ENCODE assay signal across 8 cellular contexts in the genomic region with DNA sequence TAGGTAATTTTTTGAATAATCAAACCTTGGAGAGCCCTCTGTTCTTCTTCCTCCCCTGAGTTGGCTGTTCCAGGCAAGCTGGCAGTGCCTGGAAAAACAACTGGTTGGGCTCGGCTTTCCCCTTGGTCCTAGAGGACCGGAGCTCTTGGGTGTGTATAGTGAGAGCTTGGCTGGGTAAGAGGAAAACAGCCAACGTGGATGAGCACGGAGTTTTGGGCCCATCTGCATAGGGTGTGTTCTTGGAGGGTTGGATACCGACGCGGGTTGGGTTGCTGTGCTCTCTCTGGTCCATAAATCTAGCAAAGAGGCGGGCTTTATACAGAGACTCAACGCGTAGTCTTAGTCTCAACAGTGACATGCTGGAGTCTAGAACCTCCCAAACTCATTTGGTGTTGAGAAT. TPM values are rescaled to one million over a fixed set of nuclear protein-coding genes. Genes with fewer than 3 reads are reported as not detected.
A peak's percentile ranks its signal among the peaks of the same experiment; 100 is the strongest.
DNase-seq lines count a peak whose midpoint lies in the region; ATAC-seq and TF ChIP-seq lines count a peak whose summit lies in the region.

No MANE protein-coding gene starts in this region.

- H3K9me3 ChIP-seq in parathyroid adenoma (ENCODE audit: control insufficient read depth, low read length) = no peaks in the 10 kb centered on the region

- intact Hi-C loops in natural killer cell (cut with micrococcal nuclease) = no loop called here

- no peaks in the 10 kb centered on the region for H3K27me3 ChIP-seq in parathyroid adenoma (ENCODE audit: control insufficient read depth, insufficient read depth, low read length)

- peaks cover 75% of the 10 kb centered on the region for H3K4me1 ChIP-seq in parathyroid adenoma

- H3K9me3 Mint-ChIP-seq in natural killer cell = no peaks in the 10 kb centered on the region

- H3K36me3 ChIP-seq in parathyroid adenoma (ENCODE audit: control insufficient read depth, insufficient read depth, low read length) = no peaks in the 10 kb centered on the region

- no peaks in the 10 kb centered on the region for H3K36me3 Mint-ChIP-seq in natural killer cell

- peak overlapping the region; percentile 94 for H3K27ac ChIP-seq in parathyroid adenoma

- H3K27me3 Mint-ChIP-seq in natural killer cell (ENCODE audit: low read depth in 2 of 2) = peaks cover 7 to 13% of the 10 kb centered on the region in 2 donors

- DNase-seq in DMS153 treated with DMSO at 0.1 percent for 48 hours (lab: John Stamatoyannopoulos, UW; ENCODE audit: unreplicated experiment) (peak; percentile 78), NCI-H526 (lab: John Stamatoyannopoulos, UW) (peak; percentile 95 to 96), fibroblast of mammary gland (ENCODE audit: low read depth) (peak; percentile 92), GM20000 (ENCODE audit: low spot score) (no peak), natural killer cell (no peak)

- peaks cover 0 to 6% of the 10 kb centered on the region in 2 donors for H3K4me1 Mint-ChIP-seq in natural killer cell

- H3K27ac Mint-ChIP-seq in natural killer cell = no peak overlapping the region

- ATAC-seq in GM18519 (IDR thresholded peaks at IDR 0.05; ENCODE audit: low FRiP score, unreplicated experiment) (no peak), GM21423 (IDR thresholded peaks at IDR 0.05; ENCODE audit: unreplicated experiment) (no peak), natural killer cell (no peak)

- peak overlapping the region; percentile 54 for H3K4me2 ChIP-seq in parathyroid adenoma (ENCODE audit: low read length)

- H3K4me3 ChIP-seq in fibroblast of mammary gland (ENCODE audit: control insufficient read depth, low read depth, low read length) (no peak overlapping the region), parathyroid adenoma (ENCODE audit: low read depth, low read length) (peak overlapping the region; percentile 18)

- no peak overlapping the region for H3K4me3 Mint-ChIP-seq in natural killer cell

- peak overlapping the region; percentile 78 for H2AFZ ChIP-seq in parathyroid adenoma

- no peak overlapping the region for H3K9ac ChIP-seq in parathyroid adenoma

- TF ChIP-seq CTCF in fibroblast of mammary gland (conservative IDR thresholded peaks at IDR 0.05; ENCODE audit: control insufficient read depth, insufficient read depth, low read depth, low read length) = no peak
- no peak for TF ChIP-seq CTCF in parathyroid adenoma (IDR thresholded peaks at IDR 0.05)
- no peak for TF ChIP-seq CTCF in GM20000 (IDR thresholded peaks at IDR 0.05; ENCODE audit: extremely low read depth, missing control alignments)
- no peak for TF ChIP-seq CTCF in natural killer cell (IDR thresholded peaks at IDR 0.05)

- H3K79me2 ChIP-seq in parathyroid adenoma = no peaks in the 10 kb centered on the region

RNA-seq across cellular contexts. Expression of gene ITGB3, which starts 23.2 kb away (rescaled TPM):
- 10 to 100 TPM in 2 of 3 donors, 1 to 10 TPM in 1; 4.2 to 30.6 (median 11.6) TPM for total RNA-seq in natural killer cell

RNA-seq across cellular contexts. Expression of gene EFCAB13, which starts 46.9 kb away (rescaled TPM):
- 10 to 100 TPM in 1 of 3 donors, 1 to 10 TPM in 2; 2.4 to 11.9 (median 5.8) TPM for total RNA-seq in natural killer cell

Comparison
In these comparisons a context has a peak if more than half of its experiments do, and no peak if none do; other contexts are left out.
1. DNase-seq: peak in DMS153 treated with DMSO at 0.1 percent for 48 hours (single experiment), NCI-H526 (2 of 2) and fibroblast of mammary gland (single experiment); none in GM20000 (single experiment) and natural killer cell (single experiment).